29 cellular contexts compared by ENCODE assay signal in the genomic region with DNA sequence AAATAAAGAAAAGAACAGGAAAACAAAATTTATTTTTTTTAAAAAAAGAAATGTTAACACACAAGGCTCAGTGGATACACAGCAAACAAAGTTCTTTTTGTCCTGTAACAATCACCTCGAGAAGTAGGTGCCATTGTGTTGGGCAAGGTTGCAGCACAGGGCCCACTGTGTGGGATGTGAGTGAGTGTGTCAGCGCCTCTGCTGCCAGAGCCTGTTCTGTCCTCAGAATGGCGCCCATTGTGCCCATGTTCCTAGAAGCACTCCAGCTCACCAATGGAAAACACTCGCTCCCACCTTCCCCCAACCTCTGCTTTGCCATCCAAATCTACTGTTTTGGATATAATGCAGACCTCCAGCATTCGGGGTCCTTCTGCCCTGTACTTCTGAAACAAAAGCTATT.
DNase-seq lines count a peak whose midpoint lies in the region; ATAC-seq and TF ChIP-seq lines count a peak whose summit lies in the region.
"Had no signal": no experiment of that assay in that cellular context is flagged by ENCODE, and none has a peak within 500 bp of the region (broad histone marks: within the 10 kb centered on the region; RNA-seq: fewer than 3 reads in every experiment).

No MANE protein-coding gene starts in this region.

- no peak overlapping the region for H4K8ac ChIP-seq in neuronal stem cell (ENCODE audit: low read depth, low read length)

- H3K4me1 ChIP-seq in esophagus muscularis mucosa (no peaks in the 10 kb centered on the region), neuronal stem cell (ENCODE audit: control insufficient read depth in 2 of 2, insufficient read depth in 1 of 2, low read depth in 1 of 2, low read length in 2 of 2) (peaks cover 0 to 4% of the 10 kb centered on the region in 2 donors)
- H3K4me1 ChIP-seq: A549; BE2C; BLaER1; BLaER1 treated with 17β-estradiol and CSF1 and Interleukin-3, amounts not matched to agents 10 nM and 100 nM; Caco-2 had no signal

- no peak overlapping the region for H4K91ac ChIP-seq in neuronal stem cell (ENCODE audit: low read depth, low read length, poor library complexity)

- no peak for TF ChIP-seq POLR2A in esophagus muscularis mucosa (IDR thresholded peaks at IDR 0.05; ENCODE audit: low read depth)

- H2BK5ac ChIP-seq in neuronal stem cell (ENCODE audit: low read length), result no peak overlapping the region

- H2AFZ ChIP-seq in neuronal stem cell (ENCODE audit: low read length), result no peak overlapping the region

- no peaks in the 10 kb centered on the region for H3K9me3 ChIP-seq in esophagus muscularis mucosa
- H3K9me3 ChIP-seq in neuronal stem cell (replicated peaks in 1 of 2; ENCODE audit: control insufficient read depth in 2 of 2, insufficient read depth in 1 of 2, low read depth in 1 of 2, low read length in 2 of 2), result no peaks in the 10 kb centered on the region
- H3K9me3 ChIP-seq: A549; BE2C; BLaER1; BLaER1 treated with 17β-estradiol and CSF1 and Interleukin-3, amounts not matched to agents 10 nM and 100 nM; Caco-2 had no signal

- H2BK15ac ChIP-seq in neuronal stem cell (ENCODE audit: low read length), result no peak overlapping the region

- H3K36me3 ChIP-seq in esophagus muscularis mucosa (no peaks in the 10 kb centered on the region), neuronal stem cell (replicated peaks in 1 of 2; ENCODE audit: control insufficient read depth in 2 of 2, insufficient read depth in 2 of 2, low read length in 2 of 2) (no peaks in the 10 kb centered on the region), H7 (replicated peaks; ENCODE audit: control insufficient read depth, insufficient read depth, low read length) (no peaks in the 10 kb centered on the region)
- H3K36me3 ChIP-seq: BE2C; BLaER1; BLaER1 treated with 17β-estradiol and CSF1 and Interleukin-3, amounts not matched to agents 10 nM and 100 nM had no signal

- H3K27ac ChIP-seq in esophagus muscularis mucosa (replicated peaks in 1 of 4) (no peak overlapping the region), neuronal stem cell (replicated peaks; ENCODE audit: low read length) (no peak overlapping the region)
- H3K27ac ChIP-seq: 22Rv1; A549; BLaER1; BLaER1 treated with 17β-estradiol and CSF1 and Interleukin-3, amounts not matched to agents 10 nM and 100 nM; C4-2B had no signal

- TF ChIP-seq CTCF in esophagus muscularis mucosa (IDR thresholded peaks at IDR 0.05), result no peak

- no peak overlapping the region for H3K4me2 ChIP-seq in neuronal stem cell (ENCODE audit: insufficient read depth, low read length, poor library complexity, severe bottlenecking)
- H3K4me2 ChIP-seq: A549; BLaER1; BLaER1 treated with 17β-estradiol and CSF1 and Interleukin-3, amounts not matched to agents 10 nM and 100 nM had no signal

- no peak for TF ChIP-seq EP300 in esophagus muscularis mucosa (IDR thresholded peaks at IDR 0.05)

- no peak overlapping the region for H3K23ac ChIP-seq in neuronal stem cell (ENCODE audit: low read depth, low read length, poor library complexity)

- H3K4ac ChIP-seq in neuronal stem cell (ENCODE audit: low read length), result no peak overlapping the region

- intact Hi-C loops in esophagus muscularis mucosa (cut with DNase I), result no loop called here

- no peak overlapping the region for H3K4me3 ChIP-seq in esophagus muscularis mucosa
- H3K4me3 ChIP-seq in neuronal stem cell (ENCODE audit: low read length in 2 of 2), result no peak overlapping the region
- no peak overlapping the region for H3K4me3 ChIP-seq in H7 (ENCODE audit: insufficient read depth, low read depth, low read length)
- H3K4me3 ChIP-seq: A549; BLaER1; BLaER1 treated with 17β-estradiol and CSF1 and Interleukin-3, amounts not matched to agents 10 nM and 100 nM had no signal

- H3K18ac ChIP-seq in neuronal stem cell (ENCODE audit: low read length), result peak overlapping the region; percentile 19

- H3K27me3 ChIP-seq in esophagus muscularis mucosa (no peaks in the 10 kb centered on the region), neuronal stem cell (ENCODE audit: control insufficient read depth in 3 of 3, insufficient read depth in 3 of 3, low read depth in 1 of 3, low read length in 3 of 3) (peaks cover 0 to 3% (median 0%) of the 10 kb centered on the region in 3 experiments), H7 (ENCODE audit: control insufficient read depth, insufficient read depth, low read length) (no peaks in the 10 kb centered on the region)
- H3K27me3 ChIP-seq: BE2C; BLaER1; BLaER1 treated with 17β-estradiol and CSF1 and Interleukin-3, amounts not matched to agents 10 nM and 100 nM had no signal

- no peak overlapping the region for H2BK120ac ChIP-seq in neuronal stem cell (ENCODE audit: low read depth, low read length)

- H3K79me1 ChIP-seq in neuronal stem cell (ENCODE audit: low read depth, low read length), result no peaks in the 10 kb centered on the region

- no peak overlapping the region for H2AK5ac ChIP-seq in neuronal stem cell (ENCODE audit: low read depth, low read length)

- WGBS in esophagus muscularis mucosa, result 73% methylated on average over 5 of the region's 5 CpGs
- no CpG with 5 or more reads among the region's 5 CpGs for whole genome bisulfite sequencing in neuronal stem cell (ENCODE audit: extremely low coverage in 2 of 2, insufficient read length in 2 of 2, insufficient replicate concordance in 1 of 2), 2 donors

- no peak overlapping the region for H2BK12ac ChIP-seq in neuronal stem cell (ENCODE audit: low read length)

- no peak overlapping the region for H3K9ac ChIP-seq in neuronal stem cell (ENCODE audit: low read depth, low read length, poor library complexity)
- H3K9ac ChIP-seq: BLaER1; BLaER1 treated with 17β-estradiol and CSF1 and Interleukin-3, amounts not matched to agents 10 nM and 100 nM had no signal

- H3K14ac ChIP-seq in neuronal stem cell (ENCODE audit: low read length), result no peak overlapping the region

- ATAC-seq in HG02884 (IDR thresholded peaks at IDR 0.05; ENCODE audit: unreplicated experiment), result no peak
- ATAC-seq: A549; CD8-positive, alpha-beta T cell had no signal

- peak; percentile 70 for DNase-seq in esophagus muscularis mucosa (ENCODE audit: extremely low spot score)
- no peak for DNase-seq in neuronal stem cell (ENCODE audit: low spot score)
- no peak for DNase-seq in H7
- DNase-seq: 8988T; ACHN; AML-193; BE2C; C1 segment of cervical spinal cord; Caco-2; Calu3; CD4-positive, alpha-beta memory T cell; CD4-positive, alpha-beta T cell; CD4-positive, CD25-positive, alpha-beta regulatory T cell; CD8-positive, alpha-beta memory T cell; CD8-positive, alpha-beta T cell; COR-L47; DMS 273 treated with DMSO at 0.1 percent for 48 hours; DMS153; DMS53; DMS79; DMS79 treated with DMSO at 0.1 percent for 48 hours; DND-41; EL had no signal
